In the genomic region with DNA sequence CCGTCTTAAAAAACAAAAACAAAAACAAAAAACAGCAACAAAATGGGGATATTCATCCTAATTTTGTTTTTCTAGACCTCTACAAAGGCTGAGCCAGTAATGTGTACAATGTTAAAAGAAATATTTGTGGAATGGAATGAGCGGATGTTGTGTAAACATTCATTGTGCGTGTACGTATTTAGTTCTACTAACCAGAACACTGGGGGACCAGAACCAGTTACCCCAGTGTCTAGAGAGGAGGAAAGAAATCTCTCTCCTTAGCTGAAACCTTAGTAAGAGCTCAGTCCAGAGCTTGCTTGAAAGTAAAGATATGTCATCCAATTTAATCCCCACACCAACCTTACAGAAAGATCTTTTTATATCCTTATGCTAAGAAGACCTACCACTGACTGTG, we compare ENCODE assay signal across 1 cellular context.
TF ChIP-seq lines count a peak whose summit lies in the region.

No MANE protein-coding gene starts in this region.

TF ChIP-seq in GM23338, 12 proteins besides CTCF, POLR2A, EP300 and RAD21 (continued from another document):
- TF ChIP-seq, protein P1, sequence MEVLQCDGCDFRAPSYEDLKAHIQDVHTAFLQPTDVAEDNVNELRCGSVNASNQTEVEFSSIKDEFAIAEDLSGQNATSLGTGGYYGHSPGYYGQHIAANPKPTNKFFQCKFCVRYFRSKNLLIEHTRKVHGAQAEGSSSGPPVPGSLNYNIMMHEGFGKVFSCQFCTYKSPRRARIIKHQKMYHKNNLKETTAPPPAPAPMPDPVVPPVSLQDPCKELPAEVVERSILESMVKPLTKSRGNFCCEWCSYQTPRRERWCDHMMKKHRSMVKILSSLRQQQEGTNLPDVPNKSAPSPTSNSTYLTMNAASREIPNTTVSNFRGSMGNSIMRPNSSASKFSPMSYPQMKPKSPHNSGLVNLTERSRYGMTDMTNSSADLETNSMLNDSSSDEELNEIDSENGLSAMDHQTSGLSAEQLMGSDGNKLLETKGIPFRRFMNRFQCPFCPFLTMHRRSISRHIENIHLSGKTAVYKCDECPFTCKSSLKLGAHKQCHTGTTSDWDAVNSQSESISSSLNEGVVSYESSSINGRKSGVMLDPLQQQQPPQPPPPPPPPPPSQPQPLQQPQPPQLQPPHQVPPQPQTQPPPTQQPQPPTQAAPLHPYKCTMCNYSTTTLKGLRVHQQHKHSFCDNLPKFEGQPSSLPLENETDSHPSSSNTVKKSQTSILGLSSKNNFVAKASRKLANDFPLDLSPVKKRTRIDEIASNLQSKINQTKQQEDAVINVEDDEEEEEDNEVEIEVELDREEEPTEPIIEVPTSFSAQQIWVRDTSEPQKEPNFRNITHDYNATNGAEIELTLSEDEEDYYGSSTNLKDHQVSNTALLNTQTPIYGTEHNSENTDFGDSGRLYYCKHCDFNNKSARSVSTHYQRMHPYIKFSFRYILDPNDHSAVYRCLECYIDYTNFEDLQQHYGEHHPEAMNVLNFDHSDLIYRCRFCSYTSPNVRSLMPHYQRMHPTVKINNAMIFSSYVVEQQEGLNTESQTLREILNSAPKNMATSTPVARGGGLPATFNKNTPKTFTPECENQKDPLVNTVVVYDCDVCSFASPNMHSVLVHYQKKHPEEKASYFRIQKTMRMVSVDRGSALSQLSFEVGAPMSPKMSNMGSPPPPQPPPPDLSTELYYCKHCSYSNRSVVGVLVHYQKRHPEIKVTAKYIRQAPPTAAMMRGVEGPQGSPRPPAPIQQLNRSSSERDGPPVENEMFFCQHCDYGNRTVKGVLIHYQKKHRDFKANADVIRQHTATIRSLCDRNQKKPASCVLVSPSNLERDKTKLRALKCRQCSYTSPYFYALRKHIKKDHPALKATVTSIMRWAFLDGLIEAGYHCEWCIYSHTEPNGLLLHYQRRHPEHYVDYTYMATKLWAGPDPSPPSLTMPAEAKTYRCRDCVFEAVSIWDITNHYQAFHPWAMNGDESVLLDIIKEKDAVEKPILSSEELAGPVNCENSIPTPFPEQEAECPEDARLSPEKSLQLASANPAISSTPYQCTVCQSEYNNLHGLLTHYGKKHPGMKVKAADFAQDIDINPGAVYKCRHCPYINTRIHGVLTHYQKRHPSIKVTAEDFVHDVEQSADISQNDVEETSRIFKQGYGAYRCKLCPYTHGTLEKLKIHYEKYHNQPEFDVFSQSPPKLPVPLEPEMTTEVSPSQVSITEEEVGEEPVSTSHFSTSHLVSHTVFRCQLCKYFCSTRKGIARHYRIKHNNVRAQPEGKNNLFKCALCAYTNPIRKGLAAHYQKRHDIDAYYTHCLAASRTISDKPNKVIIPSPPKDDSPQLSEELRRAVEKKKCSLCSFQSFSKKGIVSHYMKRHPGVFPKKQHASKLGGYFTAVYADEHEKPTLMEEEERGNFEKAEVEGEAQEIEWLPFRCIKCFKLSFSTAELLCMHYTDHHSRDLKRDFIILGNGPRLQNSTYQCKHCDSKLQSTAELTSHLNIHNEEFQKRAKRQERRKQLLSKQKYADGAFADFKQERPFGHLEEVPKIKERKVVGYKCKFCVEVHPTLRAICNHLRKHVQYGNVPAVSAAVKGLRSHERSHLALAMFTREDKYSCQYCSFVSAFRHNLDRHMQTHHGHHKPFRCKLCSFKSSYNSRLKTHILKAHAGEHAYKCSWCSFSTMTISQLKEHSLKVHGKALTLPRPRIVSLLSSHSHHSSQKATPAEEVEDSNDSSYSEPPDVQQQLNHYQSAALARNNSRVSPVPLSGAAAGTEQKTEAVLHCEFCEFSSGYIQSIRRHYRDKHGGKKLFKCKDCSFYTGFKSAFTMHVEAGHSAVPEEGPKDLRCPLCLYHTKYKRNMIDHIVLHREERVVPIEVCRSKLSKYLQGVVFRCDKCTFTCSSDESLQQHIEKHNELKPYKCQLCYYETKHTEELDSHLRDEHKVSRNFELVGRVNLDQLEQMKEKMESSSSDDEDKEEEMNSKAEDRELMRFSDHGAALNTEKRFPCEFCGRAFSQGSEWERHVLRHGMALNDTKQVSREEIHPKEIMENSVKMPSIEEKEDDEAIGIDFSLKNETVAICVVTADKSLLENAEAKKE (CRISPR knock-in tag; IDR thresholded peaks at IDR 0.05) = no peak
- TF ChIP-seq POLR2AphosphoS5 (IDR thresholded peaks at IDR 0.05; ENCODE audit: low read depth) = no peak
- no peak for TF ChIP-seq EZH2phosphoT487 (IDR thresholded peaks at IDR 0.05; ENCODE audit: unreplicated experiment)
- no peak for TF ChIP-seq NANOG (IDR thresholded peaks at IDR 0.05; ENCODE audit: borderline replicate concordance)
